ENCODE assay signal across 8 cellular contexts in genomic region chr10:110857265-110858158, GRCh38. TPM values are rescaled to one million over a fixed set of nuclear protein-coding genes. Genes with fewer than 3 reads are reported as not detected.
DNase-seq lines count a peak whose midpoint lies in the region; ATAC-seq and TF ChIP-seq lines count a peak whose summit lies in the region.

No MANE protein-coding gene starts in this region.

- no peaks in the 10 kb centered on the region for H3K27me3 Mint-ChIP-seq in activated naive CD4-positive, alpha-beta T cell treated with anti-CD3 and anti-CD28 coated beads, Interleukin-2, amount 10 ng/mL, durations not matched to agents 7 days and 5 days

- H3K4me3 ChIP-seq in urinary bladder (ENCODE audit: low read depth, low read length) (no peak overlapping the region), PC-3 (ENCODE audit: low read length) (no peak overlapping the region)

- H3K4me1 Mint-ChIP-seq in activated naive CD4-positive, alpha-beta T cell treated with anti-CD3 and anti-CD28 coated beads, Interleukin-2, amount 10 ng/mL, durations not matched to agents 7 days and 5 days: peaks cover 90% of the 10 kb centered on the region

- H3K9ac ChIP-seq in PC-3 (ENCODE audit: low read length): no peak overlapping the region

- peak overlapping the region; percentile 95 for H3K27ac Mint-ChIP-seq in activated naive CD4-positive, alpha-beta T cell treated with anti-CD3 and anti-CD28 coated beads, Interleukin-2, amount 10 ng/mL, durations not matched to agents 7 days and 5 days

- H3K27ac ChIP-seq in urinary bladder (ENCODE audit: low read depth) (peak overlapping the region; percentile 70), PC-3 (ENCODE audit: low read length) (no peak overlapping the region)

- no peaks in the 10 kb centered on the region for H3K9me3 ChIP-seq in PC-3 (ENCODE audit: low read length)

- H3K9me2 ChIP-seq in PC-3 (replicated peaks; ENCODE audit: low read length): no peaks in the 10 kb centered on the region

- H3K9me3 Mint-ChIP-seq in activated naive CD4-positive, alpha-beta T cell treated with anti-CD3 and anti-CD28 coated beads, Interleukin-2, amount 10 ng/mL, durations not matched to agents 7 days and 5 days: peaks cover 7% of the 10 kb centered on the region

- no peak overlapping the region for H2AFZ ChIP-seq in PC-3 (ENCODE audit: low read length)

- POLR2A ChIA-PET in PC-3 (lab: Charles Lee; ENCODE audit: unreplicated experiment): no interaction called here

- H3K36me3 ChIP-seq in urinary bladder (ENCODE audit: insufficient read depth) (no peaks in the 10 kb centered on the region), PC-3 (ENCODE audit: low read depth, low read length) (no peaks in the 10 kb centered on the region)

- no peaks in the 10 kb centered on the region for H3F3A ChIP-seq in PC-3 (ENCODE audit: low read length, unreplicated experiment)

- ATAC-seq in left lobe of liver (peak; percentile 89), GM19351 (IDR thresholded peaks at IDR 0.05; ENCODE audit: unreplicated experiment) (no peak), PC-3 (no peak)

- intact Hi-C loops in PC-3 (cut with micrococcal nuclease): no loop called here

- peaks cover 1% of the 10 kb centered on the region for H3K36me3 Mint-ChIP-seq in activated naive CD4-positive, alpha-beta T cell treated with anti-CD3 and anti-CD28 coated beads, Interleukin-2, amount 10 ng/mL, durations not matched to agents 7 days and 5 days

- WGBS in urinary bladder: 29% methylated on average over 12 of the region's 12 CpGs

- H4K20me1 ChIP-seq in PC-3 (ENCODE audit: low read length): no peaks in the 10 kb centered on the region

- CTCF ChIA-PET in activated naive CD4-positive, alpha-beta T cell treated with anti-CD3 and anti-CD28 coated beads, Interleukin-2, amount 10 ng/mL, durations not matched to agents 7 days and 5 days (lab: Charles Lee): interaction anchor here (1.0 to 3.5 kb wide), 7 partner anchors 10 to 54 kb away, joined by 3 to 16 read pairs (median 4); partner anchors contain the start of gene PDCD4
- CTCF ChIA-PET in PC-3 (lab: Charles Lee): no interaction called here

- DNase-seq in stimulated activated CD4-positive, alpha-beta T cell treated with anti-CD3 and anti-CD28 coated beads, Interleukin-1b, Interleukin-23, amount 100 ng/mL, for 48 hours: peak; percentile 38
- DNase-seq in stimulated activated CD4-positive, alpha-beta T cell treated with anti-CD3 and anti-CD28 coated beads, Interleukin-4, amount 100 ng/mL, for 4 hours: no peak
- peak; percentile 85 for DNase-seq in NAMALWA (ENCODE audit: low spot score)
- DNase-seq in activated naive CD4-positive, alpha-beta T cell treated with anti-CD3 and anti-CD28 coated beads, Interleukin-2, amount 10 ng/mL, durations not matched to agents 7 days and 5 days: no peak
- peak; percentile 82 for DNase-seq in left lobe of liver (ENCODE audit: low spot score)
- DNase-seq in PC-3: no peak

- TF ChIP-seq CTCF in PC-3 (conservative IDR thresholded peaks at IDR 0.05; ENCODE audit: low read depth, low read length): no peak

- H3K27me3 ChIP-seq in PC-3 (ENCODE audit: low read length): no peaks in the 10 kb centered on the region

- no peak overlapping the region for H3K4me3 Mint-ChIP-seq in activated naive CD4-positive, alpha-beta T cell treated with anti-CD3 and anti-CD28 coated beads, Interleukin-2, amount 10 ng/mL, durations not matched to agents 7 days and 5 days

- no peaks in the 10 kb centered on the region for H3K79me2 ChIP-seq in PC-3 (ENCODE audit: low read length)

- no peaks in the 10 kb centered on the region for H3K4me1 ChIP-seq in urinary bladder (ENCODE audit: insufficient read depth)
- H3K4me1 ChIP-seq in PC-3 (ENCODE audit: insufficient read depth, low read length): peaks cover 9% of the 10 kb centered on the region

- no TSS peak for BruUV-seq in PC-3 (replicated peaks; lab: Mats Ljungman, UMichigan)

- no peak overlapping the region for H3K4me2 ChIP-seq in PC-3 (ENCODE audit: low read length)

RNA-seq across cellular contexts. Expression of gene PDCD4, which starts 14.2 kb away (rescaled TPM):
- total RNA-seq in left lobe of liver: 30.3 TPM
- total RNA-seq in urinary bladder: 148 TPM
- polyA plus RNA-seq in urinary bladder: 81.0 TPM
- 19.4 and 24.4 TPM in 2 replicates for total RNA-seq in PC-3 (2014; rRNA removed)

Comparison
In these comparisons a context has a peak if more than half of its experiments do, and no peak if none do; other contexts are left out.
1. DNase-seq: peak in stimulated activated CD4-positive, alpha-beta T cell treated with anti-CD3 and anti-CD28 coated beads, Interleukin-1b, Interleukin-23, amount 100 ng/mL, for 48 hours (single experiment), NAMALWA (single experiment) and left lobe of liver (single experiment); none in stimulated activated CD4-positive, alpha-beta T cell treated with anti-CD3 and anti-CD28 coated beads, Interleukin-4, amount 100 ng/mL, for 4 hours (0 of 2), activated naive CD4-positive, alpha-beta T cell treated with anti-CD3 and anti-CD28 coated beads, Interleukin-2, amount 10 ng/mL, durations not matched to agents 7 days and 5 days (single experiment) and PC-3 (single experiment).